8 cellular contexts compared by ENCODE assay signal in the genomic region with DNA sequence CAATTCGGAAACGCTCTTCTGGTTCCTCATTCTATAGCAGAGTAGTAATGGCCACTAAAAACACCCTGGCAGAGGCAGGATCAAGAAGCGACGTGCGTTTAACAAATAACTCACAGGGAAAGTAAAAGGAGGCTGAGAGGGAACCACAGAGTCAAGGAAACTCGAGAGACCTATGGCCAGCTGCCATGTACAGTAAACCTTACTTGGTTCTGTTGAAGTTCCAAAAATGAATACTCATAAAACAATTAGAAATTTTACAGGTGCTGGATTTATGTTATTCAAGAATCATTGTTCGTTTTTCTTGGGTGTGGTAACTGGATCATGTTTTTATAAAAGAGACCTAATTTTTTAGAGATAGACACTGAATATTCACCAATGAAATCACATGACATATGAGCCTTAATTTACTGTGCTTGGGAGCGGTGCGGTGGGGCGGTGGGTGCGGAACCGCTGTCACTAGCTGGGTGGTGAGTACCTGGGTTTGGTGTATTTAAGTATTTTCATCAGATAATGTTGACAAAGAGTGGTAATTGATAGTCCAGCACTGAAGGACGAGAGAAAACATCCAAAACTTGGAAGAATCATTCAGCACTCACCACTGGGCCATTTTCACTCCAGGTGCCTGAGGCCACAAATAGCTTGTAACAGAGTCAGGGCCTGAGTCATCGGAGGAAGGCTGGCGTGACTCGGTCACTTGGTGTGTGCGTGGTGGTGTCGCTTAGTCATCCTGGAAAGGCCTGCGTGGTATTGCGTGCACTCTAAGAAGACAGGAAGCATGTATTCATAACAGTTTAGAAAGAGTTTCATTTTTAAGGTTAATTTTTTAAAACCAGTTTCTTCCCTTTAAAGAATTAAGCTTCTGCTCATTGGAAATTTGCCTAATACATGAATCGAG.
DNase-seq lines count a peak whose midpoint lies in the region; ATAC-seq lines count a peak whose summit lies in the region.

No MANE protein-coding gene starts in this region.

- no peak overlapping the region for H2AFZ ChIP-seq in ACC112 (ENCODE audit: low read length, unreplicated experiment)

- no peak overlapping the region for H2BK5ac ChIP-seq in mesendoderm (ENCODE audit: low read length)

- H3K18ac ChIP-seq in mesendoderm (ENCODE audit: low read length): no peak overlapping the region

- no peak overlapping the region for H4K8ac ChIP-seq in mesendoderm (ENCODE audit: low read depth, low read length)

- no peak overlapping the region for H2AK5ac ChIP-seq in mesendoderm (ENCODE audit: low read length)

- no peak overlapping the region for H3K56ac ChIP-seq in mesendoderm (ENCODE audit: low read length)

- ATAC-seq in HG03432 (IDR thresholded peaks at IDR 0.05; ENCODE audit: unreplicated experiment): peak; percentile 83
- peak; percentile 100 for ATAC-seq in stimulated activated naive B cell treated with anti-CD40 and anti-IgM and Interleukin-4, amounts not matched to agents 10 μg/mL and 1 μg/mL and 100 μg/mL, for 72 hours (replicated peaks)

- peaks cover 45 to 61% of the 10 kb centered on the region in 2 donors for H3K36me3 Mint-ChIP-seq in stimulated activated naive B cell treated with anti-CD40 and anti-IgM and Interleukin-4, amounts not matched to agents 10 μg/mL and 1 μg/mL and 100 μg/mL, for 72 hours

- peak overlapping the region; percentile 18 to 32 for H3K4me3 Mint-ChIP-seq in stimulated activated naive B cell treated with anti-CD40 and anti-IgM and Interleukin-4, amounts not matched to agents 10 μg/mL and 1 μg/mL and 100 μg/mL, for 72 hours

- no peaks in the 10 kb centered on the region for H3K9me3 Mint-ChIP-seq in stimulated activated naive B cell treated with anti-CD40 and anti-IgM and Interleukin-4, amounts not matched to agents 10 μg/mL and 1 μg/mL and 100 μg/mL, for 72 hours

- no peak overlapping the region for H2BK15ac ChIP-seq in mesendoderm (replicated peaks; ENCODE audit: low read depth)

- no peak overlapping the region for H2BK120ac ChIP-seq in mesendoderm (ENCODE audit: low read depth, low read length)

- H3K4me2 ChIP-seq in mesendoderm (ENCODE audit: low read length): no peak overlapping the region

- H3K9ac ChIP-seq in mesendoderm (ENCODE audit: low read length): no peak overlapping the region

- H3K4me3 ChIP-seq in ACC112 (ENCODE audit: low read depth, low read length) (peak overlapping the region; percentile 7; the same call in 1 of the 2 replicates), mesendoderm (ENCODE audit: low read length) (no peak overlapping the region)

- no CpG with 5 or more reads among the region's 21 CpGs for WGBS in mesendoderm (ENCODE audit: extremely low coverage, insufficient coverage, low lambda C conversion rate)

- H3K23ac ChIP-seq in mesendoderm (ENCODE audit: low read length): no peak overlapping the region

- no peaks in the 10 kb centered on the region for H3K36me3 ChIP-seq in ACC112 (ENCODE audit: insufficient read depth, low read length)
- no peaks in the 10 kb centered on the region for H3K36me3 ChIP-seq in mesendoderm (ENCODE audit: control insufficient read depth, insufficient read depth, low read length)

- peak overlapping the region; percentile 92 for H3K27ac Mint-ChIP-seq in stimulated activated naive B cell treated with anti-CD40 and anti-IgM and Interleukin-4, amounts not matched to agents 10 μg/mL and 1 μg/mL and 100 μg/mL, for 72 hours

- DNase-seq in GM19238 (ENCODE audit: insufficient read length, low spot score): peak; percentile 75
- DNase-seq in T1000 (lab: John Stamatoyannopoulos, UW): peak; percentile 83
- peak; percentile 96 for DNase-seq in astrocyte of the hippocampus (ENCODE audit: low read depth, low spot score)
- DNase-seq in mesendoderm: peak; percentile 91
- peak; percentile 75 for DNase-seq in stimulated activated naive B cell treated with anti-CD40 and anti-IgM and Interleukin-4, amounts not matched to agents 10 μg/mL and 1 μg/mL and 100 μg/mL, for 72 hours
- DNase-seq in NCI-H2081 (lab: John Stamatoyannopoulos, UW): no peak

- peaks cover 16 to 32% of the 10 kb centered on the region in 2 donors for H3K4me1 Mint-ChIP-seq in stimulated activated naive B cell treated with anti-CD40 and anti-IgM and Interleukin-4, amounts not matched to agents 10 μg/mL and 1 μg/mL and 100 μg/mL, for 72 hours

- H3K79me2 ChIP-seq in ACC112 (ENCODE audit: control insufficient read depth, insufficient read depth, low read length, unreplicated experiment) (no peaks in the 10 kb centered on the region), mesendoderm (ENCODE audit: control insufficient read depth, insufficient read depth, low read length) (no peaks in the 10 kb centered on the region)

- H3K27me3 Mint-ChIP-seq in stimulated activated naive B cell treated with anti-CD40 and anti-IgM and Interleukin-4, amounts not matched to agents 10 μg/mL and 1 μg/mL and 100 μg/mL, for 72 hours: no peaks in the 10 kb centered on the region

- H3K4me1 ChIP-seq in ACC112 (ENCODE audit: control insufficient read depth, insufficient read depth, low read length, unreplicated experiment) (peaks cover 46% of the 10 kb centered on the region), mesendoderm (ENCODE audit: control insufficient read depth, low read depth, low read length) (no peaks in the 10 kb centered on the region)

- H3K27me3 ChIP-seq in ACC112 (ENCODE audit: insufficient read depth, low read length): no peaks in the 10 kb centered on the region
- no peaks in the 10 kb centered on the region for H3K27me3 ChIP-seq in mesendoderm (ENCODE audit: insufficient read depth, low read length, poor library complexity)

- H3K4ac ChIP-seq in mesendoderm (ENCODE audit: low read depth, low read length): no peak overlapping the region

- H4K5ac ChIP-seq in mesendoderm (ENCODE audit: low read length): no peak overlapping the region

- peak overlapping the region; percentile 97 for H3K27ac ChIP-seq in ACC112 (ENCODE audit: low read depth, low read length)
- H3K27ac ChIP-seq in mesendoderm (ENCODE audit: low read depth, low read length): no peak overlapping the region

- H3K79me1 ChIP-seq in mesendoderm (ENCODE audit: low read length): no peaks in the 10 kb centered on the region

Comparison
In these comparisons a context has a peak if more than half of its experiments do, and no peak if none do; other contexts are left out.
1. DNase-seq: peak in GM19238 (single experiment), T1000 (single experiment), astrocyte of the hippocampus (single experiment), mesendoderm (single experiment) and stimulated activated naive B cell treated with anti-CD40 and anti-IgM and Interleukin-4, amounts not matched to agents 10 μg/mL and 1 μg/mL and 100 μg/mL, for 72 hours (single experiment); none in NCI-H2081 (0 of 2).